ENCODE assay signal across 1 cellular context in genomic region chr17:77478281-77478680, GRCh38.
TF ChIP-seq lines count a peak whose summit lies in the region.

No MANE protein-coding gene starts in this region.

TF ChIP-seq in IMR-90, 13 proteins besides CTCF, POLR2A, EP300 and RAD21 (continued from another document):
- TF ChIP-seq ELK1 (IDR thresholded peaks at IDR 0.05; ENCODE audit: borderline replicate concordance, low read depth, low read length) = no peak
- no peak for TF ChIP-seq CHD1 (IDR thresholded peaks at IDR 0.05; ENCODE audit: low read depth, low read length)
- TF ChIP-seq SMC3 (IDR thresholded peaks at IDR 0.05; ENCODE audit: low read depth, low read length) = no peak
- TF ChIP-seq BHLHE40 (IDR thresholded peaks at IDR 0.05; ENCODE audit: low read depth, low read length) = no peak
- no peak for TF ChIP-seq NFE2L2 (IDR thresholded peaks at IDR 0.05; ENCODE audit: low read depth, low read length)
- no peak for TF ChIP-seq MAFK (IDR thresholded peaks at IDR 0.05; ENCODE audit: low read depth, low read length)
- no peak for TF ChIP-seq MXI1 (IDR thresholded peaks at IDR 0.05; ENCODE audit: borderline replicate concordance, low read depth, low read length)
- TF ChIP-seq CEBPB (IDR thresholded peaks at IDR 0.05; ENCODE audit: low read depth, low read length) = no peak
- TF ChIP-seq RFX5 (IDR thresholded peaks at IDR 0.05; ENCODE audit: low read depth, low read length) = no peak
- no peak for TF ChIP-seq MAZ (IDR thresholded peaks at IDR 0.05; ENCODE audit: borderline replicate concordance, low read depth, low read length)
TF ChIP-seq in IMR-90: peak in this region for 0.
